Comparison of ENCODE assay signal across 15 cellular contexts in genomic region chr11:73156686-73157085, GRCh38. TPM values are rescaled to one million over a fixed set of nuclear protein-coding genes. Genes with fewer than 3 reads are reported as not detected.
A peak's percentile ranks its signal among the peaks of the same experiment; 100 is the strongest.
DNase-seq lines count a peak whose midpoint lies in the region; ATAC-seq and TF ChIP-seq lines count a peak whose summit lies in the region.
"Had no signal": no experiment of that assay in that cellular context is flagged by ENCODE, and none has a peak within 500 bp of the region (broad histone marks: within the 10 kb centered on the region; RNA-seq: fewer than 3 reads in every experiment).

No MANE protein-coding gene starts in this region.

- no peaks in the 10 kb centered on the region for H3K27me3 Mint-ChIP-seq in stimulated activated memory B cell treated with anti-CD40 and anti-IgM and Interleukin-4, amounts not matched to agents 10 μg/mL and 1 μg/mL and 100 μg/mL, for 72 hours
- H3K27me3 Mint-ChIP-seq: activated naive CD8-positive, alpha-beta T cell treated with anti-CD3 and anti-CD28 coated beads for 36 hours; stimulated activated naive CD8-positive, alpha-beta T cell treated with anti-CD3 and anti-CD28 coated beads, Interleukin-15, amount 100 ng/mL, for 72 hours had no signal

- H3K9me3 ChIP-seq in fibroblast of lung (ENCODE audit: control insufficient read depth, insufficient read depth, low read depth, low read length): no peaks in the 10 kb centered on the region
- H3K9me3 ChIP-seq in HAP-1: no peaks in the 10 kb centered on the region; the same call in 1 of the 2 replicates
- H3K9me3 ChIP-seq: pancreas had no signal

- H3K79me2 ChIP-seq in fibroblast of lung (ENCODE audit: control insufficient read depth, insufficient read depth, low read length): no peaks in the 10 kb centered on the region

- no peak overlapping the region for H2AFZ ChIP-seq in fibroblast of lung (ENCODE audit: low read length)

- peak overlapping the region; percentile 78 for H3K27ac ChIP-seq in fibroblast of lung (ENCODE audit: insufficient read depth, low read length)

- peak; percentile 38 for DNase-seq in activated CD8-positive, alpha-beta memory T cell treated with anti-CD3 and anti-CD28 coated beads for 24 hours
- DNase-seq in activated CD8-positive, alpha-beta memory T cell treated with anti-CD3 and anti-CD28 coated beads, Interleukin-2, amount 50 U/mL, for 4 hours: no peak
- DNase-seq in NB4 (ENCODE audit: low read depth) (no peak), fibroblast of lung (ENCODE audit: low read depth in 2 of 2) (no peak), NCI-H2171 (lab: John Stamatoyannopoulos, UW) (no peak), HAP-1 (ENCODE audit: low spot score in 2 of 2) (no peak), NCI-H2107 treated with DMSO at 0.1 percent for 48 hours (lab: John Stamatoyannopoulos, UW; ENCODE audit: unreplicated experiment) (no peak)
- DNase-seq: activated CD4-positive, CD25-positive, alpha-beta regulatory T cell; activated naive CD8-positive, alpha-beta T cell treated with anti-CD3 and anti-CD28 coated beads for 36 hours; NCI-H1930; pancreas; small intestine; stimulated activated naive CD8-positive, alpha-beta T cell treated with anti-CD3 and anti-CD28 coated beads, Interleukin-15, amount 100 ng/mL, for 72 hours had no signal

- peaks cover 90% of the 10 kb centered on the region for H3K4me1 Mint-ChIP-seq in stimulated activated memory B cell treated with anti-CD40 and anti-IgM and Interleukin-4, amounts not matched to agents 10 μg/mL and 1 μg/mL and 100 μg/mL, for 72 hours

- no peaks in the 10 kb centered on the region for H3K27me3 ChIP-seq in fibroblast of lung (ENCODE audit: control insufficient read depth, insufficient read depth, low read length)
- H3K27me3 ChIP-seq in HAP-1 (ENCODE audit: low read depth): no peaks in the 10 kb centered on the region
- H3K27me3 ChIP-seq: pancreas had no signal

- H3K4me2 ChIP-seq in fibroblast of lung (ENCODE audit: extremely low read depth, insufficient read depth, low read length): no peak overlapping the region

- H3K4me1 ChIP-seq in fibroblast of lung (ENCODE audit: control insufficient read depth, extremely low read depth, insufficient read depth, low read length) (peaks cover 28% of the 10 kb centered on the region), HAP-1 (no peaks in the 10 kb centered on the region)
- H3K4me1 ChIP-seq: pancreas had no signal

- H3K36me3 ChIP-seq in fibroblast of lung (ENCODE audit: control insufficient read depth, insufficient read depth, low read length) (no peaks in the 10 kb centered on the region), HAP-1 (replicated peaks) (no peaks in the 10 kb centered on the region)
- H3K36me3 ChIP-seq: pancreas had no signal

- H3K36me3 Mint-ChIP-seq in stimulated activated memory B cell treated with anti-CD40 and anti-IgM and Interleukin-4, amounts not matched to agents 10 μg/mL and 1 μg/mL and 100 μg/mL, for 72 hours: no peaks in the 10 kb centered on the region
- H3K36me3 Mint-ChIP-seq: activated naive CD8-positive, alpha-beta T cell treated with anti-CD3 and anti-CD28 coated beads for 36 hours; mesothelial cell of epicardium had no signal

- in situ Hi-C loops in HAP-1 (cut with MboI; ENCODE audit: low sequenced_read_pairs): no loop called here

- TF ChIP-seq CTCF in NB4 (IDR thresholded peaks at IDR 0.05; ENCODE audit: low read depth, low read length) (no peak), fibroblast of lung (conservative IDR thresholded peaks at IDR 0.05 in 1 of 2, IDR thresholded peaks at IDR 0.05 in 1 of 2; ENCODE audit: low read depth in 1 of 2, low read length in 2 of 2) (no peak)

- no peak for TF ChIP-seq POLR2A in NB4 (IDR thresholded peaks at IDR 0.05; ENCODE audit: extremely low read depth, insufficient read length)

- H3K9me3 Mint-ChIP-seq in stimulated activated memory B cell treated with anti-CD40 and anti-IgM and Interleukin-4, amounts not matched to agents 10 μg/mL and 1 μg/mL and 100 μg/mL, for 72 hours: no peaks in the 10 kb centered on the region
- H3K9me3 Mint-ChIP-seq: activated naive CD8-positive, alpha-beta T cell treated with anti-CD3 and anti-CD28 coated beads for 36 hours; stimulated activated naive CD8-positive, alpha-beta T cell treated with anti-CD3 and anti-CD28 coated beads, Interleukin-15, amount 100 ng/mL, for 72 hours had no signal

- no peaks in the 10 kb centered on the region for H4K20me1 ChIP-seq in fibroblast of lung (ENCODE audit: control insufficient read depth, extremely low read depth, insufficient read depth, low read length)

- H3K4me3 ChIP-seq in NB4 (ENCODE audit: low read depth, low read length) (peak overlapping the region; percentile 45), fibroblast of lung (replicated peaks in 1 of 4; ENCODE audit: control extremely low read depth in 1 of 4, insufficient read depth in 1 of 4, low read depth in 3 of 4, low read length in 4 of 4) (no peak overlapping the region), HAP-1 (no peak overlapping the region)
- H3K4me3 ChIP-seq: pancreas had no signal

- no peak for ATAC-seq in stimulated activated memory B cell treated with anti-CD40 and anti-IgM and Interleukin-4, amounts not matched to agents 10 μg/mL and 1 μg/mL and 100 μg/mL, for 72 hours
- ATAC-seq: stimulated activated naive CD8-positive, alpha-beta T cell treated with anti-CD3 and anti-CD28 coated beads, Interleukin-15, amount 100 ng/mL, for 72 hours had no signal

- H3K4me3 Mint-ChIP-seq in stimulated activated memory B cell treated with anti-CD40 and anti-IgM and Interleukin-4, amounts not matched to agents 10 μg/mL and 1 μg/mL and 100 μg/mL, for 72 hours: no peak overlapping the region
- H3K4me3 Mint-ChIP-seq: activated naive CD8-positive, alpha-beta T cell treated with anti-CD3 and anti-CD28 coated beads for 36 hours; mesothelial cell of epicardium; stimulated activated naive CD8-positive, alpha-beta T cell treated with anti-CD3 and anti-CD28 coated beads, Interleukin-15, amount 100 ng/mL, for 72 hours had no signal

- peak overlapping the region; percentile 86 for H3K27ac Mint-ChIP-seq in stimulated activated memory B cell treated with anti-CD40 and anti-IgM and Interleukin-4, amounts not matched to agents 10 μg/mL and 1 μg/mL and 100 μg/mL, for 72 hours
- H3K27ac Mint-ChIP-seq: activated naive CD8-positive, alpha-beta T cell treated with anti-CD3 and anti-CD28 coated beads for 36 hours; mesothelial cell of epicardium; stimulated activated naive CD8-positive, alpha-beta T cell treated with anti-CD3 and anti-CD28 coated beads, Interleukin-15, amount 100 ng/mL, for 72 hours had no signal

- H3K9ac ChIP-seq in fibroblast of lung (ENCODE audit: insufficient read depth, low read length): no peak overlapping the region

RNA-seq across cellular contexts. Expression of gene FCHSD2, which starts 14.6 kb away (rescaled TPM):
- 11.8 and 19.5 TPM in 2 replicates for total RNA-seq in fibroblast of lung
- polyA plus RNA-seq in fibroblast of lung: 25.6 and 40.6 TPM in 2 replicates
- 13.4 and 22.1 TPM in 2 replicates for polyA plus RNA-seq in fibroblast of lung (2012)
- polyA minus RNA-seq in fibroblast of lung (ENCODE audit: low replicate concordance): 9.3 and 14.0 TPM in 2 replicates
